Comparison of ENCODE assay signal across 9 cellular contexts in the genomic region with DNA sequence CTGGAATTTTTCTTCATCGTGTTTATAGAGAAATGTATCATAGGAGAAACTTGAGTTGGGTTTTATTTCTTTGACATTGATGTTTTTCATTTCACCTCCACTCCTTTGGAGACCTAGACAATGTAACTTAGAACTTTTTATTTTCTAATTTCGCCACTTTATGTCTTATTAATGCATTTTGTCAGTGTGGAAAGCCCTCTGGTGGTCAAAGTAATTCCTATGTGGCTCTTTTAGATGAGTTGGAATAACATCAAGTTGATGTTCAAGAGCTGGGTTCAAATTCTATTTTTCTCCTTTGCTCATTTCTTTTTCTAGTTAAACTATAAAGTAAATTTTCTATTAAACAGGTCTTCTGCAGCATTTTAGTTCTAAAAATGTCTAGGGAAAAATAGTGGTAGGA.
DNase-seq lines count a peak whose midpoint lies in the region; ATAC-seq and TF ChIP-seq lines count a peak whose summit lies in the region.
"Had no signal": no experiment of that assay in that cellular context is flagged by ENCODE, and none has a peak within 500 bp of the region (broad histone marks: within the 10 kb centered on the region; RNA-seq: fewer than 3 reads in every experiment).

No MANE protein-coding gene starts in this region.

- no peaks in the 10 kb centered on the region for H3K9me3 Mint-ChIP-seq in WTC11
- no peaks in the 10 kb centered on the region for H3K9me3 Mint-ChIP-seq in activated CD4-positive, alpha-beta memory T cell treated with anti-CD3 and anti-CD28 coated beads for 36 hours

- TF ChIP-seq CTCF in PC-3 (conservative IDR thresholded peaks at IDR 0.05; ENCODE audit: low read depth, low read length), result no peak
- no peak for TF ChIP-seq CTCF in WTC11 (IDR thresholded peaks at IDR 0.05)

- H3K27me3 Mint-ChIP-seq in WTC11 (ENCODE audit: low read depth), result no peaks in the 10 kb centered on the region
- no peaks in the 10 kb centered on the region for H3K27me3 Mint-ChIP-seq in activated CD4-positive, alpha-beta memory T cell treated with anti-CD3 and anti-CD28 coated beads for 36 hours

- H3K4me3 Mint-ChIP-seq in WTC11, result no peak overlapping the region
- no peak overlapping the region for H3K4me3 Mint-ChIP-seq in activated CD4-positive, alpha-beta memory T cell treated with anti-CD3 and anti-CD28 coated beads for 36 hours

- POLR2A ChIA-PET in PC-3 (lab: Charles Lee; ENCODE audit: unreplicated experiment), result no interaction called here
- POLR2A ChIA-PET in WTC11 (lab: Charles Lee), result no interaction called here
- POLR2A ChIA-PET in activated CD4-positive, alpha-beta memory T cell treated with anti-CD3 and anti-CD28 coated beads for 36 hours (lab: Charles Lee), result no interaction called here

- no peak overlapping the region for H3K9ac ChIP-seq in PC-3 (ENCODE audit: low read length)

- peak; percentile 36; the same call in 1 of the 2 replicates for ATAC-seq in PC-3
- ATAC-seq in WTC11, result no peak
- ATAC-seq in GM21515 (IDR thresholded peaks at IDR 0.05; ENCODE audit: unreplicated experiment), result no peak
- no peak for ATAC-seq in GM21619 (IDR thresholded peaks at IDR 0.05; ENCODE audit: unreplicated experiment)

- no peak overlapping the region for H3K27ac ChIP-seq in PC-3 (ENCODE audit: low read length)

- peak; percentile 28 for DNase-seq in EH (ENCODE audit: low read depth)
- DNase-seq in PC-3, result peak; percentile 90
- DNase-seq in fibroblast of gingiva (ENCODE audit: low read depth), result peak; percentile 40
- peak; percentile 44 for DNase-seq in renal cortical epithelial cell (ENCODE audit: low read depth)
- no peak for DNase-seq in WTC11 (ENCODE audit: low spot score)
- no peak for DNase-seq in activated CD4-positive, alpha-beta memory T cell treated with anti-CD3 and anti-CD28 coated beads for 36 hours
- DNase-seq: T-helper 9 cell had no signal

- peaks cover 7% of the 10 kb centered on the region for H3K4me1 ChIP-seq in PC-3 (ENCODE audit: insufficient read depth, low read length)

- CTCF ChIA-PET in PC-3 (lab: Charles Lee) (interaction anchor here (0.6 to 0.7 kb wide), 10 partner anchors 12 to 1878 kb away, joined by 3 to 7 read pairs (median 3); no protein-coding TSS in a partner anchor), WTC11 (lab: Charles Lee) (interaction anchor here (1.6 to 1.7 kb wide), 2 partner anchors 177 to 510 kb away, joined by 3 to 6 read pairs; no protein-coding TSS in a partner anchor)
- CTCF ChIA-PET in activated CD4-positive, alpha-beta memory T cell treated with anti-CD3 and anti-CD28 coated beads for 36 hours (lab: Charles Lee), result no interaction called here

- intact Hi-C loops in PC-3 (cut with micrococcal nuclease), result loop anchor here (1.0 to 10.0 kb wide), 9 partner anchors 126 to 1202 kb away; no protein-coding TSS in a partner anchor
- intact Hi-C loops in activated CD4-positive, alpha-beta memory T cell treated with anti-CD3 and anti-CD28 coated beads for 36 hours (cut with micrococcal nuclease), result no loop called here

- H3K27ac Mint-ChIP-seq in WTC11, result no peak overlapping the region
- H3K27ac Mint-ChIP-seq in activated CD4-positive, alpha-beta memory T cell treated with anti-CD3 and anti-CD28 coated beads for 36 hours, result no peak overlapping the region

- no peaks in the 10 kb centered on the region for H3F3A ChIP-seq in PC-3 (ENCODE audit: low read length, unreplicated experiment)

- H3K9me2 ChIP-seq in PC-3 (replicated peaks; ENCODE audit: low read length), result no peaks in the 10 kb centered on the region

- H2AFZ ChIP-seq in PC-3 (ENCODE audit: low read length), result no peak overlapping the region

- no peaks in the 10 kb centered on the region for H3K36me3 ChIP-seq in PC-3 (ENCODE audit: low read depth, low read length)

- H3K36me3 Mint-ChIP-seq in WTC11, result no peaks in the 10 kb centered on the region
- no peaks in the 10 kb centered on the region for H3K36me3 Mint-ChIP-seq in activated CD4-positive, alpha-beta memory T cell treated with anti-CD3 and anti-CD28 coated beads for 36 hours

- H3K9me3 ChIP-seq in PC-3 (ENCODE audit: low read length), result no peaks in the 10 kb centered on the region

- H3K4me3 ChIP-seq in PC-3 (ENCODE audit: low read length), result no peak overlapping the region

- no peaks in the 10 kb centered on the region for H3K79me2 ChIP-seq in PC-3 (ENCODE audit: low read length)

- H3K4me2 ChIP-seq in PC-3 (ENCODE audit: low read length), result no peak overlapping the region

- H3K4me1 Mint-ChIP-seq in WTC11, result peaks cover 3% of the 10 kb centered on the region; the same call in 1 of the 2 replicates
- no peaks in the 10 kb centered on the region for H3K4me1 Mint-ChIP-seq in activated CD4-positive, alpha-beta memory T cell treated with anti-CD3 and anti-CD28 coated beads for 36 hours (ENCODE audit: low read depth)

- peaks cover 74% of the 10 kb centered on the region for H3K27me3 ChIP-seq in PC-3 (ENCODE audit: low read length)

- H4K20me1 ChIP-seq in PC-3 (ENCODE audit: low read length), result no peaks in the 10 kb centered on the region

- no TSS peak for BruUV-seq in PC-3 (replicated peaks; lab: Mats Ljungman, UMichigan)

TF ChIP-seq in WTC11, 78 proteins besides CTCF, POLR2A, EP300 and RAD21:
- TF ChIP-seq, protein P1, sequence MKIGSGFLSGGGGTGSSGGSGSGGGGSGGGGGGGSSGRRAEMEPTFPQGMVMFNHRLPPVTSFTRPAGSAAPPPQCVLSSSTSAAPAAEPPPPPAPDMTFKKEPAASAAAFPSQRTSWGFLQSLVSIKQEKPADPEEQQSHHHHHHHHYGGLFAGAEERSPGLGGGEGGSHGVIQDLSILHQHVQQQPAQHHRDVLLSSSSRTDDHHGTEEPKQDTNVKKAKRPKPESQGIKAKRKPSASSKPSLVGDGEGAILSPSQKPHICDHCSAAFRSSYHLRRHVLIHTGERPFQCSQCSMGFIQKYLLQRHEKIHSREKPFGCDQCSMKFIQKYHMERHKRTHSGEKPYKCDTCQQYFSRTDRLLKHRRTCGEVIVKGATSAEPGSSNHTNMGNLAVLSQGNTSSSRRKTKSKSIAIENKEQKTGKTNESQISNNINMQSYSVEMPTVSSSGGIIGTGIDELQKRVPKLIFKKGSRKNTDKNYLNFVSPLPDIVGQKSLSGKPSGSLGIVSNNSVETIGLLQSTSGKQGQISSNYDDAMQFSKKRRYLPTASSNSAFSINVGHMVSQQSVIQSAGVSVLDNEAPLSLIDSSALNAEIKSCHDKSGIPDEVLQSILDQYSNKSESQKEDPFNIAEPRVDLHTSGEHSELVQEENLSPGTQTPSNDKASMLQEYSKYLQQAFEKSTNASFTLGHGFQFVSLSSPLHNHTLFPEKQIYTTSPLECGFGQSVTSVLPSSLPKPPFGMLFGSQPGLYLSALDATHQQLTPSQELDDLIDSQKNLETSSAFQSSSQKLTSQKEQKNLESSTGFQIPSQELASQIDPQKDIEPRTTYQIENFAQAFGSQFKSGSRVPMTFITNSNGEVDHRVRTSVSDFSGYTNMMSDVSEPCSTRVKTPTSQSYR (CRISPR knock-in tag; IDR thresholded peaks at IDR 0.05), result no peak

Comparison
In these comparisons a context has a peak if more than half of its experiments do, and no peak if none do; other contexts are left out.
1. DNase-seq: peak in EH (single experiment), PC-3 (single experiment), fibroblast of gingiva (single experiment) and renal cortical epithelial cell (single experiment); none in WTC11 (single experiment) and activated CD4-positive, alpha-beta memory T cell treated with anti-CD3 and anti-CD28 coated beads for 36 hours (single experiment).